ENCODE assay signal across 1 cellular context in genomic region chr20:577167-577791, GRCh38.
TF ChIP-seq lines count a peak whose summit lies in the region.

No MANE protein-coding gene starts in this region.

TF ChIP-seq in HEK293, 187 proteins besides CTCF, POLR2A, EP300 and RAD21 (continued from another document):
- TF ChIP-seq, protein P1, sequence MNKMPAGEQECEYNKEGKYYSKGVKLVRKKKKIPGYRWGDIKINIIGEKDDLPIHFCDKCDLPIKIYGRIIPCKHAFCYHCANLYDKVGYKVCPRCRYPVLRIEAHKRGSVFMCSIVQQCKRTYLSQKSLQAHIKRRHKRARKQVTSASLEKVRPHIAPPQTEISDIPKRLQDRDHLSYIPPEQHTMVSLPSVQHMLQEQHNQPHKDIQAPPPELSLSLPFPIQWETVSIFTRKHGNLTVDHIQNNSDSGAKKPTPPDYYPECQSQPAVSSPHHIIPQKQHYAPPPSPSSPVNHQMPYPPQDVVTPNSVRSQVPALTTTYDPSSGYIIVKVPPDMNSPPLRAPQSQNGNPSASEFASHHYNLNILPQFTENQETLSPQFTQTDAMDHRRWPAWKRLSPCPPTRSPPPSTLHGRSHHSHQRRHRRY (tag by site-specific recombination; IDR thresholded peaks at IDR 0.05), result no peak
- no peak for TF ChIP-seq ZNF335 (tag by site-specific recombination; conservative IDR thresholded peaks at IDR 0.05)
- TF ChIP-seq ZNF266 (tag by site-specific recombination; IDR thresholded peaks at IDR 0.05; ENCODE audit: low read depth), result no peak
- no peak for TF ChIP-seq ZBTB49 (tag by site-specific recombination; IDR thresholded peaks at IDR 0.05; ENCODE audit: low read depth)
- TF ChIP-seq ELK4 (IDR thresholded peaks at IDR 0.05; ENCODE audit: borderline replicate concordance, low read depth, low read length), result no peak
- TF ChIP-seq ZNF292 (tag by site-specific recombination; IDR thresholded peaks at IDR 0.05; ENCODE audit: borderline replicate concordance, low read depth), result no peak
- peak; percentile 67 for TF ChIP-seq ATF2 (tag by site-specific recombination; IDR thresholded peaks at IDR 0.05; ENCODE audit: low read depth)
- no peak for TF ChIP-seq MYNN (tag by site-specific recombination; IDR thresholded peaks at IDR 0.05; ENCODE audit: borderline replicate concordance)
- TF ChIP-seq ZNF223 (tag by site-specific recombination; IDR thresholded peaks at IDR 0.05), result no peak
- TF ChIP-seq ZBTB17 (tag by site-specific recombination; IDR thresholded peaks at IDR 0.05), result peak; percentile 43; the same call in 1 of the 2 replicates
- TF ChIP-seq ZNF423 (tag by site-specific recombination; IDR thresholded peaks at IDR 0.05), result no peak
- no peak for TF ChIP-seq ZNF280D (tag by site-specific recombination; IDR thresholded peaks at IDR 0.05)
TF ChIP-seq in HEK293: peak in this region for 3.
